ENCODE assay signal across 1 cellular context in genomic region chr19:49593233-49594113, GRCh38.
TF ChIP-seq lines count a peak whose summit lies in the region.

No MANE protein-coding gene starts in this region.

TF ChIP-seq in K562, 482 proteins besides CTCF, POLR2A, EP300 and RAD21 (continued from another document and continues in another):
- TF ChIP-seq, protein P1, sequence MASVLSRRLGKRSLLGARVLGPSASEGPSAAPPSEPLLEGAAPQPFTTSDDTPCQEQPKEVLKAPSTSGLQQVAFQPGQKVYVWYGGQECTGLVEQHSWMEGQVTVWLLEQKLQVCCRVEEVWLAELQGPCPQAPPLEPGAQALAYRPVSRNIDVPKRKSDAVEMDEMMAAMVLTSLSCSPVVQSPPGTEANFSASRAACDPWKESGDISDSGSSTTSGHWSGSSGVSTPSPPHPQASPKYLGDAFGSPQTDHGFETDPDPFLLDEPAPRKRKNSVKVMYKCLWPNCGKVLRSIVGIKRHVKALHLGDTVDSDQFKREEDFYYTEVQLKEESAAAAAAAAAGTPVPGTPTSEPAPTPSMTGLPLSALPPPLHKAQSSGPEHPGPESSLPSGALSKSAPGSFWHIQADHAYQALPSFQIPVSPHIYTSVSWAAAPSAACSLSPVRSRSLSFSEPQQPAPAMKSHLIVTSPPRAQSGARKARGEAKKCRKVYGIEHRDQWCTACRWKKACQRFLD (CRISPR knock-in tag; IDR thresholded peaks at IDR 0.05), result no peak
- TF ChIP-seq PHF20 (IDR thresholded peaks at IDR 0.05; ENCODE audit: partially characterized antibody) (no peak), SETDB1 (IDR thresholded peaks at IDR 0.05; ENCODE audit: low read length) (no peak), ARID1B (IDR thresholded peaks at IDR 0.05) (0 out of 2 replicates have a peak, but pooled peaks have one; percentile 24), BCL6 (CRISPR knock-in tag; IDR thresholded peaks at IDR 0.05) (no peak), CEBPG (CRISPR knock-in tag; IDR thresholded peaks at IDR 0.05) (no peak), CEBPG (tag; conservative IDR thresholded peaks at IDR 0.05 in 1 of 2, IDR thresholded peaks at IDR 0.05 in 1 of 2) (no peak), POLR2AphosphoS5 (IDR thresholded peaks at IDR 0.05; ENCODE audit: control insufficient read depth, insufficient read depth, low read depth, low read length) (0 out of 2 replicates have a peak, but pooled peaks have one; percentile 19), CSDE1 (IDR thresholded peaks at IDR 0.05) (0 out of 4 replicates have a peak, but pooled peaks of 1 of the 2 experiments have one; percentile 51), NFIX (CRISPR knock-in tag; IDR thresholded peaks at IDR 0.05; ENCODE audit: low read depth) (no peak), EP400 (IDR thresholded peaks at IDR 0.05) (no peak), NR2C1 (IDR thresholded peaks at IDR 0.05) (peak; percentile 84), NR2C1 (tag; IDR thresholded peaks at IDR 0.05) (peak; percentile 69), CCNT2 (IDR thresholded peaks at IDR 0.05; ENCODE audit: borderline replicate concordance, extremely low read depth, insufficient read length, low read depth, low read length) (no peak), ESRRA (IDR thresholded peaks at IDR 0.05; ENCODE audit: borderline replicate concordance, low read depth) (no peak), NFIC (IDR thresholded peaks at IDR 0.05) (no peak), TFE3 (CRISPR knock-in tag; IDR thresholded peaks at IDR 0.05) (no peak), SP1 (CRISPR knock-in tag; IDR thresholded peaks at IDR 0.05) (peak; percentile 53), ZFP36 (IDR thresholded peaks at IDR 0.05; ENCODE audit: low read depth, low read length, partially characterized antibody) (no peak), TCF7 (IDR thresholded peaks at IDR 0.05; ENCODE audit: borderline replicate concordance) (no peak), JUN (IDR thresholded peaks at IDR 0.05; ENCODE audit: borderline replicate concordance, low read depth, low read length) (no peak), JUN (CRISPR knock-in tag; IDR thresholded peaks at IDR 0.05; ENCODE audit: borderline replicate concordance) (no peak), KHSRP (IDR thresholded peaks at IDR 0.05) (no peak), BCOR (IDR thresholded peaks at IDR 0.05) (no peak), BHLHE40 (IDR thresholded peaks at IDR 0.05; ENCODE audit: low read length) (peak; percentile 86), GATA2 (CRISPR knock-in tag; IDR thresholded peaks at IDR 0.05) (no peak), CEBPB (tag; IDR thresholded peaks at IDR 0.05) (no peak), HSF4 (CRISPR knock-in tag; IDR thresholded peaks at IDR 0.05; ENCODE audit: borderline replicate concordance) (no peak), ZNF584 (CRISPR knock-in tag; IDR thresholded peaks at IDR 0.05; ENCODE audit: low read depth) (no peak), SRSF1 (IDR thresholded peaks at IDR 0.05; ENCODE audit: low read depth, low read length) (no peak), ETS2 (tag; IDR thresholded peaks at IDR 0.05; ENCODE audit: borderline replicate concordance, poor library complexity, severe bottlenecking) (no peak), ZNF197 (CRISPR knock-in tag; IDR thresholded peaks at IDR 0.05; ENCODE audit: low read depth) (no peak), POLR2G (IDR thresholded peaks at IDR 0.05; ENCODE audit: low read depth, low read length) (peak; percentile 34; the same call in 1 of the 2 replicates), FOXO4 (CRISPR knock-in tag; IDR thresholded peaks at IDR 0.05) (no peak), ZNF431 (CRISPR knock-in tag; IDR thresholded peaks at IDR 0.05) (no peak), TAF1 (IDR thresholded peaks at IDR 0.05; ENCODE audit: control insufficient read depth, extremely low read depth, insufficient read depth, low read length, severe bottlenecking) (peak; percentile 40), MAFF (IDR thresholded peaks at IDR 0.05; ENCODE audit: low read length) (no peak), ZFP30 (CRISPR knock-in tag; IDR thresholded peaks at IDR 0.05; ENCODE audit: borderline replicate concordance) (no peak), FOXP1 (CRISPR knock-in tag; IDR thresholded peaks at IDR 0.05) (no peak), SNIP1 (IDR thresholded peaks at IDR 0.05; ENCODE audit: low read depth) (no peak), ETV1 (tag; conservative IDR thresholded peaks at IDR 0.05; ENCODE audit: low read depth) (no peak), CHD1 (IDR thresholded peaks at IDR 0.05; ENCODE audit: low read length) (no peak), MCM7 (IDR thresholded peaks at IDR 0.05) (no peak), KDM5B (IDR thresholded peaks at IDR 0.05; ENCODE audit: insufficient replicate concordance, low read depth, low read length) (no peak), ZNF146 (CRISPR knock-in tag; IDR thresholded peaks at IDR 0.05; ENCODE audit: unreplicated experiment) (no peak), FOXK1 (CRISPR knock-in tag; IDR thresholded peaks at IDR 0.05; ENCODE audit: borderline replicate concordance) (no peak), TCFL5 (CRISPR knock-in tag; conservative IDR thresholded peaks at IDR 0.05) (no peak), GABPA (tag; conservative IDR thresholded peaks at IDR 0.05; ENCODE audit: low read depth) (no peak), DNMT1 (IDR thresholded peaks at IDR 0.05) (peak; percentile 91; the same call in 1 of the 2 replicates)
- TF ChIP-seq, protein P2, sequence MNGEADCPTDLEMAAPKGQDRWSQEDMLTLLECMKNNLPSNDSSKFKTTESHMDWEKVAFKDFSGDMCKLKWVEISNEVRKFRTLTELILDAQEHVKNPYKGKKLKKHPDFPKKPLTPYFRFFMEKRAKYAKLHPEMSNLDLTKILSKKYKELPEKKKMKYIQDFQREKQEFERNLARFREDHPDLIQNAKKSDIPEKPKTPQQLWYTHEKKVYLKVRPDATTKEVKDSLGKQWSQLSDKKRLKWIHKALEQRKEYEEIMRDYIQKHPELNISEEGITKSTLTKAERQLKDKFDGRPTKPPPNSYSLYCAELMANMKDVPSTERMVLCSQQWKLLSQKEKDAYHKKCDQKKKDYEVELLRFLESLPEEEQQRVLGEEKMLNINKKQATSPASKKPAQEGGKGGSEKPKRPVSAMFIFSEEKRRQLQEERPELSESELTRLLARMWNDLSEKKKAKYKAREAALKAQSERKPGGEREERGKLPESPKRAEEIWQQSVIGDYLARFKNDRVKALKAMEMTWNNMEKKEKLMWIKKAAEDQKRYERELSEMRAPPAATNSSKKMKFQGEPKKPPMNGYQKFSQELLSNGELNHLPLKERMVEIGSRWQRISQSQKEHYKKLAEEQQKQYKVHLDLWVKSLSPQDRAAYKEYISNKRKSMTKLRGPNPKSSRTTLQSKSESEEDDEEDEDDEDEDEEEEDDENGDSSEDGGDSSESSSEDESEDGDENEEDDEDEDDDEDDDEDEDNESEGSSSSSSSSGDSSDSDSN (IDR thresholded peaks at IDR 0.05; ENCODE audit: borderline replicate concordance in 1 of 2, low read depth in 2 of 2, low read length in 2 of 2), result no peak
- TF ChIP-seq, protein P3, sequence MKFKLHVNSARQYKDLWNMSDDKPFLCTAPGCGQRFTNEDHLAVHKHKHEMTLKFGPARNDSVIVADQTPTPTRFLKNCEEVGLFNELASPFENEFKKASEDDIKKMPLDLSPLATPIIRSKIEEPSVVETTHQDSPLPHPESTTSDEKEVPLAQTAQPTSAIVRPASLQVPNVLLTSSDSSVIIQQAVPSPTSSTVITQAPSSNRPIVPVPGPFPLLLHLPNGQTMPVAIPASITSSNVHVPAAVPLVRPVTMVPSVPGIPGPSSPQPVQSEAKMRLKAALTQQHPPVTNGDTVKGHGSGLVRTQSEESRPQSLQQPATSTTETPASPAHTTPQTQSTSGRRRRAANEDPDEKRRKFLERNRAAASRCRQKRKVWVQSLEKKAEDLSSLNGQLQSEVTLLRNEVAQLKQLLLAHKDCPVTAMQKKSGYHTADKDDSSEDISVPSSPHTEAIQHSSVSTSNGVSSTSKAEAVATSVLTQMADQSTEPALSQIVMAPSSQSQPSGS (CRISPR knock-in tag; IDR thresholded peaks at IDR 0.05), result no peak
- TF ChIP-seq, protein P4, sequence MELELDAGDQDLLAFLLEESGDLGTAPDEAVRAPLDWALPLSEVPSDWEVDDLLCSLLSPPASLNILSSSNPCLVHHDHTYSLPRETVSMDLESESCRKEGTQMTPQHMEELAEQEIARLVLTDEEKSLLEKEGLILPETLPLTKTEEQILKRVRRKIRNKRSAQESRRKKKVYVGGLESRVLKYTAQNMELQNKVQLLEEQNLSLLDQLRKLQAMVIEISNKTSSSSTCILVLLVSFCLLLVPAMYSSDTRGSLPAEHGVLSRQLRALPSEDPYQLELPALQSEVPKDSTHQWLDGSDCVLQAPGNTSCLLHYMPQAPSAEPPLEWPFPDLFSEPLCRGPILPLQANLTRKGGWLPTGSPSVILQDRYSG (tag; conservative IDR thresholded peaks at IDR 0.05; ENCODE audit: low read depth), result no peak
- TF ChIP-seq, protein P5, sequence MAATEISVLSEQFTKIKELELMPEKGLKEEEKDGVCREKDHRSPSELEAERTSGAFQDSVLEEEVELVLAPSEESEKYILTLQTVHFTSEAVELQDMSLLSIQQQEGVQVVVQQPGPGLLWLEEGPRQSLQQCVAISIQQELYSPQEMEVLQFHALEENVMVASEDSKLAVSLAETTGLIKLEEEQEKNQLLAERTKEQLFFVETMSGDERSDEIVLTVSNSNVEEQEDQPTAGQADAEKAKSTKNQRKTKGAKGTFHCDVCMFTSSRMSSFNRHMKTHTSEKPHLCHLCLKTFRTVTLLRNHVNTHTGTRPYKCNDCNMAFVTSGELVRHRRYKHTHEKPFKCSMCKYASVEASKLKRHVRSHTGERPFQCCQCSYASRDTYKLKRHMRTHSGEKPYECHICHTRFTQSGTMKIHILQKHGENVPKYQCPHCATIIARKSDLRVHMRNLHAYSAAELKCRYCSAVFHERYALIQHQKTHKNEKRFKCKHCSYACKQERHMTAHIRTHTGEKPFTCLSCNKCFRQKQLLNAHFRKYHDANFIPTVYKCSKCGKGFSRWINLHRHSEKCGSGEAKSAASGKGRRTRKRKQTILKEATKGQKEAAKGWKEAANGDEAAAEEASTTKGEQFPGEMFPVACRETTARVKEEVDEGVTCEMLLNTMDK (IDR thresholded peaks at IDR 0.05; ENCODE audit: borderline replicate concordance, insufficient read depth, low read depth, low read length, poor library complexity, severe bottlenecking), result no peak
- TF ChIP-seq, protein P6, sequence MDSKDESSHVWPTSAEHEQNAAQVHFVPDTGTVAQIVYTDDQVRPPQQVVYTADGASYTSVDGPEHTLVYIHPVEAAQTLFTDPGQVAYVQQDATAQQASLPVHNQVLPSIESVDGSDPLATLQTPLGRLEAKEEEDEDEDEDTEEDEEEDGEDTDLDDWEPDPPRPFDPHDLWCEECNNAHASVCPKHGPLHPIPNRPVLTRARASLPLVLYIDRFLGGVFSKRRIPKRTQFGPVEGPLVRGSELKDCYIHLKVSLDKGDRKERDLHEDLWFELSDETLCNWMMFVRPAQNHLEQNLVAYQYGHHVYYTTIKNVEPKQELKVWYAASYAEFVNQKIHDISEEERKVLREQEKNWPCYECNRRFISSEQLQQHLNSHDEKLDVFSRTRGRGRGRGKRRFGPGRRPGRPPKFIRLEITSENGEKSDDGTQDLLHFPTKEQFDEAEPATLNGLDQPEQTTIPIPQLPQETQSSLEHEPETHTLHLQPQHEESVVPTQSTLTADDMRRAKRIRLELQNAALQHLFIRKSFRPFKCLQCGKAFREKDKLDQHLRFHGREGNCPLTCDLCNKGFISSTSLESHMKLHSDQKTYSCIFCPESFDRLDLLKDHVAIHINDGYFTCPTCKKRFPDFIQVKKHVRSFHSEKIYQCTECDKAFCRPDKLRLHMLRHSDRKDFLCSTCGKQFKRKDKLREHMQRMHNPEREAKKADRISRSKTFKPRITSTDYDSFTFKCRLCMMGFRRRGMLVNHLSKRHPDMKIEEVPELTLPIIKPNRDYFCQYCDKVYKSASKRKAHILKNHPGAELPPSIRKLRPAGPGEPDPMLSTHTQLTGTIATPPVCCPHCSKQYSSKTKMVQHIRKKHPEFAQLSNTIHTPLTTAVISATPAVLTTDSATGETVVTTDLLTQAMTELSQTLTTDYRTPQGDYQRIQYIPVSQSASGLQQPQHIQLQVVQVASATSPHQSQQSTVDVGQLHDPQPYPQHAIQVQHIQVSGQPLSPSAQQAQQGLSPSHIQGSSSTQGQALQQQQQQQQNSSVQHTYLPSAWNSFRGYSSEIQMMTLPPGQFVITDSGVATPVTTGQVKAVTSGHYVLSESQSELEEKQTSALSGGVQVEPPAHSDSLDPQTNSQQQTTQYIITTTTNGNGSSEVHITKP (IDR thresholded peaks at IDR 0.05; ENCODE audit: partially characterized antibody), result peak; percentile 97
- TF ChIP-seq, protein P7, sequence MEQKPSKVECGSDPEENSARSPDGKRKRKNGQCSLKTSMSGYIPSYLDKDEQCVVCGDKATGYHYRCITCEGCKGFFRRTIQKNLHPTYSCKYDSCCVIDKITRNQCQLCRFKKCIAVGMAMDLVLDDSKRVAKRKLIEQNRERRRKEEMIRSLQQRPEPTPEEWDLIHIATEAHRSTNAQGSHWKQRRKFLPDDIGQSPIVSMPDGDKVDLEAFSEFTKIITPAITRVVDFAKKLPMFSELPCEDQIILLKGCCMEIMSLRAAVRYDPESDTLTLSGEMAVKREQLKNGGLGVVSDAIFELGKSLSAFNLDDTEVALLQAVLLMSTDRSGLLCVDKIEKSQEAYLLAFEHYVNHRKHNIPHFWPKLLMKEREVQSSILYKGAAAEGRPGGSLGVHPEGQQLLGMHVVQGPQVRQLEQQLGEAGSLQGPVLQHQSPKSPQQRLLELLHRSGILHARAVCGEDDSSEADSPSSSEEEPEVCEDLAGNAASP (IDR thresholded peaks at IDR 0.05), result no peak
